18 cellular contexts compared by ENCODE assay signal in the genomic region with DNA sequence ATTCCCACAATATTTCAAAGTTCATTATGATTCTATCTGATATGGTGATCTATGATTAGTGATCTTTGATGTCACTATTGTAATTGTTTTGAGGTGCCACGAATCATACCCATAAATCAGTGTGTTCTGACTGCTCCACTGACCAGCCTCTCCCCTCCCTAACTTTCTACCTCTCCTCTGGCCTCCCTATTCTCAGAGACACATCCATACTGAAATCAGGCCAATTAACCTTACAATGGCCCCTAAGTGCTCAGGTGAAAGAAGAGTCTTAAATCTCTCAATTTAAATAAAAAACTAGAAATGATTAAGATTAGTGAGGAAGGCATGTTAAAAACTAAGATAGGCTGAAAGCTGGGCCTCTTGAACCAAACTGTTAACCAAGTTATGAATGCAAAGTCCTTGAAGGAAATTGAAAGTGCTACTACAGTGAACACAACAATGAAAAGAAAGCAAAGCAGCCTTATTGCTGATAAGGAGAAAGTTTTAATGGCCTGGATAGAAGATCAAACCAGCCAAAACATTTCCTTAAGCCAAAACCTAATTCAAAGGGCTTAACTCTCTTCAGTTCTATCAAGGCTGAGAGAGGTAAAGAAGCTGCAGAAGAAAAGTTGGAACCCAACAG.
"Had no signal": no experiment of that assay in that cellular context is flagged by ENCODE, and none has a peak within 500 bp of the region (broad histone marks: within the 10 kb centered on the region; RNA-seq: fewer than 3 reads in every experiment).

No MANE protein-coding gene starts in this region.

- H3K9me3 ChIP-seq: gastroesophageal sphincter, heart right ventricle, spleen, uterus had no signal

- H3K9ac ChIP-seq: neural progenitor cell had no signal

- H3K9me3 Mint-ChIP-seq: activated naive CD8-positive, alpha-beta T cell treated with anti-CD3 and anti-CD28 coated beads, Interleukin-2, amount 10 ng/mL, durations not matched to agents 7 days and 5 days; neural progenitor cell; T-helper 2 cell treated with Interferon-gamma antibody and Interleukin-4, amounts not matched to agents 5 μg/mL and 100 μg/mL, for 36 hours had no signal

- H3K27me3 Mint-ChIP-seq: activated naive CD8-positive, alpha-beta T cell treated with anti-CD3 and anti-CD28 coated beads, Interleukin-2, amount 10 ng/mL, durations not matched to agents 7 days and 5 days had no signal

- ATAC-seq: activated CD4-positive, CD25-positive, alpha-beta regulatory T cell treated with anti-CD3 and anti-CD28 coated beads, Interleukin-2, amount 50 U/mL, for 24 hours; gastroesophageal sphincter; heart right ventricle; sciatic nerve had no signal

- H3K4me1 ChIP-seq: gastroesophageal sphincter, neural progenitor cell, spleen, uterus had no signal

- H3K4me3 ChIP-seq: dorsolateral prefrontal cortex, gastroesophageal sphincter, heart right ventricle, neural progenitor cell, spleen, uterus had no signal

- DNase-seq: activated CD4-positive, alpha-beta T cell treated with anti-CD3 and anti-CD28 coated beads, Interleukin-2, amount 50 U/mL, for 1 hour; activated naive CD8-positive, alpha-beta T cell treated with anti-CD3 and anti-CD28 coated beads, Interleukin-2, amount 10 ng/mL, durations not matched to agents 7 days and 5 days; activated T-cell treated with anti-CD3 and anti-CD28 coated beads for 4 hours; aorta; cerebellar nuclear complex; dorsolateral prefrontal cortex; erythroblast; heart right ventricle; kidney; mesendoderm; spleen; SW 1271; uterus had no signal

- H3K4me1 Mint-ChIP-seq: neural progenitor cell had no signal

- H3K36me3 ChIP-seq: neural progenitor cell, uterus had no signal

- FAIRE-seq: kidney had no signal

- H3K27me3 ChIP-seq: dorsolateral prefrontal cortex, gastroesophageal sphincter, heart right ventricle, neural progenitor cell, spleen, uterus had no signal

- H3K27ac ChIP-seq: dorsolateral prefrontal cortex, gastroesophageal sphincter, heart right ventricle, neural progenitor cell, spleen, uterus had no signal

- H3K4me3 Mint-ChIP-seq: activated naive CD8-positive, alpha-beta T cell treated with anti-CD3 and anti-CD28 coated beads, Interleukin-2, amount 10 ng/mL, durations not matched to agents 7 days and 5 days; neural progenitor cell; T-helper 2 cell treated with Interferon-gamma antibody and Interleukin-4, amounts not matched to agents 5 μg/mL and 100 μg/mL, for 36 hours had no signal

- H3K27ac Mint-ChIP-seq: activated naive CD8-positive, alpha-beta T cell treated with anti-CD3 and anti-CD28 coated beads, Interleukin-2, amount 10 ng/mL, durations not matched to agents 7 days and 5 days; neural progenitor cell; T-helper 2 cell treated with Interferon-gamma antibody and Interleukin-4, amounts not matched to agents 5 μg/mL and 100 μg/mL, for 36 hours had no signal
